ENCODE assay signal across 8 cellular contexts in the genomic region with DNA sequence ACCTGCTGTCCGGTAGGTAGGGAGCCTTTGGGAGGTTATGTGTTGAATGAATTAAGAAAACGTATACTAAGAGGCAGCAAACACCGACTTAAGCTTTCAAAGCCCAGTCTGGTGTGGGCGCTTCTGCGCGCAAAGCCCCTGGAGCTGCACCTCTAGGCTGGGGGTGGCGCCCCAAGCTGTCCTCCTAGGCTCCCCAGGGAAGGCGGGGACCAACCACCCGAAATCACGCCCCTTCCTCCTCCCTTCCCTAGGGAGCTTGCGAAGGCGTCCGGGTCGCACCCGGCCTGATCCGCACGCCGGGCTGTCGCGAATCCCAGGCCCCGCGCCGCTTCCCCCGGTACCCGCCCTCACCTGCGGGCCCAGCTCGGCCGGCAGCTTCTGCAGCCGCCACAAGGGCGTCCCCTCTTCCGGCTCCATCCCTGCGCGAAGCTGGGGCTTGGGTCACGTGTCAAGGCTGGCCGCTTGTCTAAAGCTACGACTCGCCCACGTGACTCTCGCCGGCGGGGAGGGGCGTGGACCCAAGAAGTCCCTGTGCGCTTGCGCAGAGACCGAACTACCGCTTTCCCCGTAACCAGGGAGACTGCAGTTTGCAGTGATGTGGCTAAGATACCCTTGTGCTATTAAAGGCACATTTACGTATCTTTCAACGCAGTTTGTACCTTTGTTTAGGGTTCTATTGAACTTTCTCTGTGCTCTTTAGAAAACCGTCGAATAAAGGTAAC. TPM values are rescaled to one million over a fixed set of nuclear protein-coding genes. Genes with fewer than 3 reads are reported as not detected.
DNase-seq lines count a peak whose midpoint lies in the region; ATAC-seq and TF ChIP-seq lines count a peak whose summit lies in the region.

A gene (minus strand): TSS at position 468 of the 722 bp plus-strand sequence. CDS start 51 bp downstream, at position 417.

- CTCF ChIA-PET in Panc1 (lab: Charles Lee) = interaction anchor here (0.8 kb wide), 1 partner anchor 18 kb away, joined by 3 read pairs; no protein-coding TSS in a partner anchor

- in situ Hi-C loops in Panc1 (cut with HindIII; ENCODE audit: low pct_unique_long_range_greater_than_20kb, low sequenced_read_pairs) = no loop called here

- no peaks in the 10 kb centered on the region for H3K27me3 Mint-ChIP-seq in activated T-cell treated with anti-CD3 and anti-CD28 coated beads, Interleukin-2, amount 50 U/mL, for 4 hours (ENCODE audit: low read depth)

- H2AFZ ChIP-seq in DND-41 (ENCODE audit: low read depth, low read length) = peak within 1 kb of the TSS; percentile 72
- H2AFZ ChIP-seq in KMS-11 (ENCODE audit: low read depth) = peak within 1 kb of the TSS; percentile 70

- H3K27me3 ChIP-seq in DND-41 (ENCODE audit: insufficient read depth, low read length, poor library complexity) = no peaks in the 10 kb centered on the region
- H3K27me3 ChIP-seq in KMS-11 (ENCODE audit: insufficient read depth, low read depth) = no peaks in the 10 kb centered on the region
- H3K27me3 ChIP-seq in Panc1 (ENCODE audit: control insufficient read depth, insufficient read depth, low read length) = no peaks in the 10 kb centered on the region
- H3K27me3 ChIP-seq in esophagus (ENCODE audit: control insufficient read depth in 1 of 2, insufficient read depth in 2 of 2, low read length in 2 of 2) = no peaks in the 10 kb centered on the region
- H3K27me3 ChIP-seq in mucosa of stomach (ENCODE audit: control insufficient read depth, insufficient read depth, low read length) = no peaks in the 10 kb centered on the region

- peak within 1 kb of the TSS; percentile 61 for H3K9ac ChIP-seq in DND-41 (ENCODE audit: low read depth, low read length)
- peak within 1 kb of the TSS; percentile 43; the same call in 1 of the 2 replicates for H3K9ac ChIP-seq in KMS-11
- peak within 1 kb of the TSS; percentile 77 for H3K9ac ChIP-seq in mucosa of stomach (ENCODE audit: low read length)

- intact Hi-C loops in Panc1 (cut with micrococcal nuclease; ENCODE audit: unreplicated experiment) = no loop called here

- H3K9me3 Mint-ChIP-seq in activated T-cell treated with anti-CD3 and anti-CD28 coated beads, Interleukin-2, amount 50 U/mL, for 4 hours = no peaks in the 10 kb centered on the region

- H3K9me3 ChIP-seq in DND-41 (ENCODE audit: insufficient read depth, low read length, severe bottlenecking) = no peaks in the 10 kb centered on the region
- H3K9me3 ChIP-seq in Panc1 (ENCODE audit: control insufficient read depth, insufficient read depth, low read depth, low read length) = no peaks in the 10 kb centered on the region
- no peaks in the 10 kb centered on the region for H3K9me3 ChIP-seq in esophagus (ENCODE audit: control insufficient read depth in 2 of 2, insufficient read depth in 1 of 2, low read depth in 1 of 2, low read length in 1 of 2)
- no peaks in the 10 kb centered on the region for H3K9me3 ChIP-seq in mucosa of stomach (ENCODE audit: control insufficient read depth, low read length)

- no peaks in the 10 kb centered on the region for H4K20me1 ChIP-seq in DND-41 (ENCODE audit: insufficient read depth, low read length)
- H4K20me1 ChIP-seq in KMS-11 (ENCODE audit: insufficient read depth) = no peaks in the 10 kb centered on the region

- H3K4me1 ChIP-seq in DND-41 (ENCODE audit: insufficient read depth, low read length) (peaks cover 37% of the 10 kb centered on the region), KMS-11 (ENCODE audit: low read depth, poor library complexity, severe bottlenecking) (peaks cover 7% of the 10 kb centered on the region), Panc1 (ENCODE audit: control insufficient read depth, insufficient read depth, low read length) (peaks cover 2% of the 10 kb centered on the region; the same call in 1 of the 2 replicates), esophagus (ENCODE audit: control insufficient read depth in 2 of 2, insufficient read depth in 2 of 2, low read length in 1 of 2) (no peaks in the 10 kb centered on the region), mucosa of stomach (ENCODE audit: control insufficient read depth, insufficient read depth, low read length) (no peaks in the 10 kb centered on the region)

- H3K79me2 ChIP-seq in DND-41 (ENCODE audit: insufficient read depth, low read length) (peaks cover 28% of the 10 kb centered on the region), KMS-11 (ENCODE audit: insufficient read depth, low read depth) (no peaks in the 10 kb centered on the region)

- peaks cover 11% of the 10 kb centered on the region for H3K36me3 Mint-ChIP-seq in activated T-cell treated with anti-CD3 and anti-CD28 coated beads, Interleukin-2, amount 50 U/mL, for 4 hours (ENCODE audit: insufficient read depth)

- peak within 1 kb of the TSS; percentile 87 for H3K4me3 Mint-ChIP-seq in activated T-cell treated with anti-CD3 and anti-CD28 coated beads, Interleukin-2, amount 50 U/mL, for 4 hours

- TF ChIP-seq CTCF in DND-41 (IDR thresholded peaks at IDR 0.05; ENCODE audit: borderline replicate concordance, extremely low read depth, low read length, poor library complexity, severe bottlenecking) (peak; percentile 36), KMS-11 (conservative IDR thresholded peaks at IDR 0.05; ENCODE audit: low read depth, low read length) (0 out of 2 replicates have a peak, but pooled peaks have one; percentile 10), Panc1 (IDR thresholded peaks at IDR 0.05) (peak; percentile 13; the same call in 1 of the 2 replicates)

- POLR2A ChIA-PET in Panc1 (lab: Charles Lee) = no interaction called here

- DNase-seq in DND-41 = peak; percentile 97
- peak; percentile 66 for DNase-seq in Panc1 (ENCODE audit: low read depth, low spot score)
- peak; percentile 96 for DNase-seq in activated T-cell treated with anti-CD3 and anti-CD28 coated beads, Interleukin-2, amount 50 U/mL, for 4 hours
- DNase-seq in stimulated activated CD8-positive, alpha-beta memory T cell treated with anti-CD3 and anti-CD28 coated beads, Interleukin-7, amount 100 ng/mL, for 1 hour (ENCODE audit: low read depth in 2 of 2) = peak; percentile 92 to 96

- ATAC-seq in DND-41 (ENCODE audit: insufficient read depth, low read depth) = peak; percentile 94
- peak; percentile 93 for ATAC-seq in GM21737 (IDR thresholded peaks at IDR 0.05; ENCODE audit: unreplicated experiment)
- peak; percentile 100 for ATAC-seq in Panc1
- ATAC-seq in activated T-cell treated with anti-CD3 and anti-CD28 coated beads, Interleukin-2, amount 50 U/mL, for 4 hours = peak; percentile 97

- H3K36me3 ChIP-seq in DND-41 (ENCODE audit: insufficient read depth, low read length) (peaks cover 14% of the 10 kb centered on the region; the same call in 1 of the 2 replicates), KMS-11 (ENCODE audit: insufficient read depth) (no peaks in the 10 kb centered on the region), Panc1 (ENCODE audit: control insufficient read depth, insufficient read depth, low read length) (no peaks in the 10 kb centered on the region; the same call in 1 of the 2 replicates), esophagus (ENCODE audit: control insufficient read depth in 2 of 2, insufficient read depth in 2 of 2, low read length in 1 of 2) (no peaks in the 10 kb centered on the region), mucosa of stomach (ENCODE audit: control insufficient read depth, insufficient read depth, low read length) (no peaks in the 10 kb centered on the region)

- peak within 1 kb of the TSS; percentile 65 for H3K4me2 ChIP-seq in DND-41 (ENCODE audit: insufficient read depth, low read length)
- H3K4me2 ChIP-seq in KMS-11 = peak within 1 kb of the TSS; percentile 80

- 1% methylated on average over 51 of the region's 51 CpGs for WGBS in esophagus, 2 donors

- BruUV-seq in Panc1 (replicated peaks; lab: Mats Ljungman, UMichigan) = no TSS peak

- peak within 1 kb of the TSS; percentile 66 to 76 for H3K4me3 ChIP-seq in DND-41 (ENCODE audit: low read depth in 1 of 2, low read length in 2 of 2)
- peak within 1 kb of the TSS; percentile 84 for H3K4me3 ChIP-seq in KMS-11 (IDR thresholded peaks at IDR 0.05; ENCODE audit: insufficient read depth, low read depth, low read length)
- peak within 1 kb of the TSS; percentile 74 to 88 for H3K4me3 ChIP-seq in Panc1 (ENCODE audit: low read depth in 2 of 2, low read length in 2 of 2)
- H3K4me3 ChIP-seq in esophagus (ENCODE audit: low read depth in 1 of 2, low read length in 2 of 2) = peak within 1 kb of the TSS; percentile 63 to 94
- peak within 1 kb of the TSS; percentile 87 for H3K4me3 ChIP-seq in mucosa of stomach (ENCODE audit: low read length)

- H3K27ac ChIP-seq in DND-41 (ENCODE audit: low read length) (peak within 1 kb of the TSS; percentile 70), KMS-11 (peak within 1 kb of the TSS; percentile 35; the same call in 1 of the 2 replicates), Panc1 (ENCODE audit: low read length) (peak within 1 kb of the TSS; percentile 81), esophagus (ENCODE audit: low read depth in 2 of 2, low read length in 1 of 2) (peak within 1 kb of the TSS; percentile 87 to 90)

- H3K4me1 Mint-ChIP-seq in activated T-cell treated with anti-CD3 and anti-CD28 coated beads, Interleukin-2, amount 50 U/mL, for 4 hours (ENCODE audit: low read depth) = peaks cover 35% of the 10 kb centered on the region

RNA-seq across cellular contexts. Expression of the gene that starts here (rescaled TPM):
- total RNA-seq in Panc1 (2021; ENCODE audit: unreplicated experiment) = 22.0 TPM
- 9.4 TPM for polyA plus RNA-seq in Panc1 (2012; ENCODE audit: insufficient read length)
- total RNA-seq in activated T-cell treated with anti-CD3 and anti-CD28 coated beads, Interleukin-2, amount 50 U/mL, for 4 hours = 10 to 100 TPM; 19.2 to 23.5 (median 22.0) TPM
- polyA plus RNA-seq in esophagus = 10 to 100 TPM; 14.8 to 21.4 TPM

Comparison
In these comparisons a context has a peak if more than half of its experiments do, and no peak if none do; other contexts are left out.
1. Peak in every context shown above with its lines: DNase-seq, ATAC-seq, H3K4me3 ChIP-seq and H3K27ac ChIP-seq.
2. H3K27ac ChIP-seq: peak in every context shown above with its lines; median percentile 88 in esophagus; 81 in Panc1; 70 in DND-41; 35 in KMS-11.